In genomic region chr5:111550282-111551020, GRCh38 we compare ENCODE assay signal across 8 cellular contexts. TPM values are rescaled to one million over a fixed set of nuclear protein-coding genes. Genes with fewer than 3 reads are reported as not detected.
DNase-seq lines count a peak whose midpoint lies in the region; ATAC-seq, FAIRE-seq and TF ChIP-seq lines count a peak whose summit lies in the region.

No MANE protein-coding gene starts in this region.

- H3K4me3 ChIP-seq in endothelial cell of umbilical vein (replicated peaks in 1 of 3; ENCODE audit: insufficient read depth in 1 of 3, low read depth in 1 of 3, low read length in 3 of 3): peak overlapping the region in 1 of 3 experiments; percentile 37
- H3K4me3 ChIP-seq in mucosa of descending colon: no peak overlapping the region

- TF ChIP-seq CTCF in endothelial cell of umbilical vein (IDR thresholded peaks at IDR 0.05; ENCODE audit: extremely low read depth in 1 of 2, insufficient read depth in 1 of 2, low read depth in 1 of 2, low read length in 2 of 2): peak; percentile 51 to 60
- TF ChIP-seq CTCF in mucosa of descending colon (IDR thresholded peaks at IDR 0.05): no peak

- DNase-seq in CMK (ENCODE audit: low read depth) (peak; percentile 31), NCI-H82 treated with DMSO at 0.1 percent for 48 hours (lab: John Stamatoyannopoulos, UW; ENCODE audit: unreplicated experiment) (peak; percentile 55), endothelial cell of umbilical vein (ENCODE audit: low read depth, low spot score) (peak; percentile 96), mucosa of descending colon (peak in 2 of 3 donors; percentile 30 to 91)
- peak; percentile 85 for DNase-seq in activated CD8-positive, alpha-beta memory T cell treated with anti-CD3 and anti-CD28 coated beads for 24 hours
- DNase-seq in stimulated activated CD8-positive, alpha-beta memory T cell treated with anti-CD3 and anti-CD28 coated beads, Interleukin-4, amount 100 ng/mL, for 24 hours (ENCODE audit: low read depth): peak; percentile 45

- CTCF ChIA-PET in endothelial cell of umbilical vein (lab: Charles Lee): interaction anchor here (0.5 to 4.8 kb wide), 78 partner anchors 9 to 794 kb away, joined by 3 to 116 read pairs (median 4); partner anchors contain the start of genes NREP and STARD4

- no peaks in the 10 kb centered on the region for H4K20me1 ChIP-seq in endothelial cell of umbilical vein (replicated peaks; ENCODE audit: control insufficient read depth, extremely low read depth, insufficient read depth, low read length)

- peak; percentile 82 for FAIRE-seq in endothelial cell of umbilical vein (lab: Jason Lieb, UNC)

- H3K9me1 ChIP-seq in endothelial cell of umbilical vein (replicated peaks; ENCODE audit: control insufficient read depth, extremely low read depth, insufficient read depth, low read length): no peaks in the 10 kb centered on the region

- peak overlapping the region; percentile 41 for H2AFZ ChIP-seq in endothelial cell of umbilical vein (ENCODE audit: low read depth, low read length)

- dilution Hi-C loops in endothelial cell of umbilical vein (cut with MboI; ENCODE audit: extremely low pct_ligation_motif_present, low sequenced_read_pairs): no loop called here

- H3K27ac ChIP-seq in endothelial cell of umbilical vein (ENCODE audit: insufficient read depth, low read depth, low read length): peak overlapping the region; percentile 98

- peaks cover 25% of the 10 kb centered on the region for H3K4me1 ChIP-seq in endothelial cell of umbilical vein (ENCODE audit: control insufficient read depth, extremely low read depth, insufficient read depth, low read length)
- peaks cover 5% of the 10 kb centered on the region for H3K4me1 ChIP-seq in mucosa of descending colon (ENCODE audit: low read depth)

- H3K9ac ChIP-seq in endothelial cell of umbilical vein (replicated peaks; ENCODE audit: extremely low read depth, insufficient read depth, low read length): peak overlapping the region; percentile 94

- H3K27me3 ChIP-seq in endothelial cell of umbilical vein (ENCODE audit: control insufficient read depth in 2 of 2, insufficient read depth in 2 of 2, low read length in 2 of 2): no peaks in the 10 kb centered on the region

- H3K36me3 ChIP-seq in endothelial cell of umbilical vein (ENCODE audit: control insufficient read depth in 2 of 2, extremely low read depth in 1 of 2, insufficient read depth in 2 of 2, low read length in 2 of 2) (no peaks in the 10 kb centered on the region), mucosa of descending colon (ENCODE audit: low read depth) (no peaks in the 10 kb centered on the region)

- H3K9me3 ChIP-seq in endothelial cell of umbilical vein (replicated peaks; ENCODE audit: control insufficient read depth, insufficient read depth, low read length) (no peaks in the 10 kb centered on the region), mucosa of descending colon (no peaks in the 10 kb centered on the region)

- intact Hi-C loops in endothelial cell of umbilical vein (cut with micrococcal nuclease) (loop anchor here (1.0 to 10.0 kb wide), 15 partner anchors 13 to 864 kb away; partner anchors contain the start of genes EPB41L4A, NREP and STARD4), mucosa of descending colon (cut with DNase I, micrococcal nuclease) (loop anchor here (5.0 kb wide), 1 partner anchor 597 kb away; no protein-coding TSS in a partner anchor)

- TF ChIP-seq POLR2A in endothelial cell of umbilical vein (IDR thresholded peaks at IDR 0.05; ENCODE audit: low read depth, low read length): no peak

- ATAC-seq in GM19452 (IDR thresholded peaks at IDR 0.05; ENCODE audit: unreplicated experiment): peak; percentile 95
- ATAC-seq in HG03558 (IDR thresholded peaks at IDR 0.05; ENCODE audit: extremely low read depth, unreplicated experiment): peak; percentile 63
- ATAC-seq in mucosa of descending colon: peak; percentile 84

- POLR2A ChIA-PET in endothelial cell of umbilical vein (lab: Charles Lee): interaction anchor here (0.7 to 2.8 kb wide), 3 partner anchors 12 to 207 kb away, joined by 3 to 33 read pairs (median 5); partner anchors contain the start of gene NREP

- no TSS peak for BruUV-seq in endothelial cell of umbilical vein (replicated peaks; lab: Mats Ljungman, UMichigan)

- H3K79me2 ChIP-seq in endothelial cell of umbilical vein (ENCODE audit: control insufficient read depth, insufficient read depth, low read length): no peaks in the 10 kb centered on the region

- H3K4me2 ChIP-seq in endothelial cell of umbilical vein (ENCODE audit: insufficient read depth, low read length): peak overlapping the region; percentile 78

TF ChIP-seq in endothelial cell of umbilical vein, 7 proteins besides CTCF, POLR2A, EP300 and RAD21:
- no peak for TF ChIP-seq GATA2 (IDR thresholded peaks at IDR 0.05; ENCODE audit: insufficient read depth, insufficient read length, low read depth, low read length)
- TF ChIP-seq EZH2 (IDR thresholded peaks at IDR 0.05; ENCODE audit: borderline replicate concordance, low read depth, low read length, severe bottlenecking): no peak
- no peak for TF ChIP-seq MAX (IDR thresholded peaks at IDR 0.05; ENCODE audit: insufficient read depth, insufficient read length)
- TF ChIP-seq FOS (IDR thresholded peaks at IDR 0.05; ENCODE audit: borderline replicate concordance, insufficient read depth, low read length): peak; percentile 77
- TF ChIP-seq POLR2AphosphoS5 (IDR thresholded peaks at IDR 0.05; ENCODE audit: insufficient read depth, low read depth, low read length): no peak
- TF ChIP-seq JUN (IDR thresholded peaks at IDR 0.05; ENCODE audit: borderline replicate concordance, insufficient read depth, insufficient read length, low read depth): peak; percentile 64
- TF ChIP-seq MYC (IDR thresholded peaks at IDR 0.05; ENCODE audit: low read depth, low read length): no peak

RNA-seq across cellular contexts. Expression of gene STARD4, which starts 38.1 kb away (rescaled TPM):
- 77.1 and 87.8 TPM in 2 replicates for total RNA-seq in endothelial cell of umbilical vein
- polyA plus RNA-seq in endothelial cell of umbilical vein: 21.4 and 33.6 TPM in 2 replicates
- polyA plus RNA-seq in endothelial cell of umbilical vein (2011; cell fraction: cytosol; rRNA removed): 27.3 and 31.1 TPM in 2 replicates
- 78.7 and 99.1 TPM in 2 replicates for polyA plus RNA-seq in endothelial cell of umbilical vein (2011; cell fraction: nucleus; rRNA removed)
- 50.3 and 51.5 TPM in 2 replicates for polyA plus RNA-seq in endothelial cell of umbilical vein (2012)
- polyA minus RNA-seq in endothelial cell of umbilical vein: 57.6 and 73.6 TPM in 2 replicates
- 12.3 TPM for polyA minus RNA-seq in endothelial cell of umbilical vein (2011; cell fraction: cytosol; rRNA and poly(A)+ RNA removed)
- polyA minus RNA-seq in endothelial cell of umbilical vein (2011; cell fraction: nucleus; rRNA and poly(A)+ RNA removed): 63.8 and 122 TPM in 2 replicates
- total RNA-seq in mucosa of descending colon: 10 to 100 TPM; 18.8 to 37.5 (median 36.0) TPM

Comparison
In these comparisons a context has a peak if more than half of its experiments do, and no peak if none do; other contexts are left out.
1. DNase-seq: peak in every context shown above with its lines; median percentile 96 in endothelial cell of umbilical vein; 85 in activated CD8-positive, alpha-beta memory T cell treated with anti-CD3 and anti-CD28 coated beads for 24 hours; 60 in mucosa of descending colon; 55 in NCI-H82 treated with DMSO at 0.1 percent for 48 hours; 45 in stimulated activated CD8-positive, alpha-beta memory T cell treated with anti-CD3 and anti-CD28 coated beads, Interleukin-4, amount 100 ng/mL, for 24 hours; 31 in CMK.